In the genomic region with DNA sequence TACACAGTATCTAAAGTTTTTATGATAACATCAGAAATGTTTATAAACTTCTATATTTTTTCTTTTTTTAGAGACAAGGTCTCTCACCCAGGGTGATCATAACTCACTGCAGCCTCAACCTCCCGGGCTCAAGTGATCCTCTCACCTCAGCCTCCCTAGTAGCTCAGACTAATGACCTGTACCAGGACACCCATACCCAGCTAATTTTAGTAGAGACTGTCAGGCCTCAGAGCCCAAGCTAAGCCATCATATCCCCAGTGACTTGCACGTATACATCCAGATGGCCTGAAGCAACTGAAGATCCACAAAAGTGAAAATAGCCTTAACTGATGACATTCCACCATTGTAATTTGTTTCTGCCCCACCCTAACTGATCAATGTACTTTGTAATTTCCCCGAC, we compare ENCODE assay signal across 7 cellular contexts. TPM values are rescaled to one million over a fixed set of nuclear protein-coding genes. Genes with fewer than 3 reads are reported as not detected.
DNase-seq lines count a peak whose midpoint lies in the region; ATAC-seq and TF ChIP-seq lines count a peak whose summit lies in the region.
"Not testable (repeated sequence)": the region's sequence is repeated elsewhere in the genome, so short reads cannot be mapped to it uniquely, and the experiment has no call there.

No MANE protein-coding gene starts in this region.

- H3K36me3 ChIP-seq in Caco-2 (ENCODE audit: control insufficient read depth, insufficient read depth, low read length): not testable (repeated sequence)

- not testable (repeated sequence) for H3K9me3 ChIP-seq in Caco-2

- POLR2A ChIA-PET in Caco-2 (lab: Charles Lee); T-cell (lab: Charles Lee): not testable (repeated sequence)
- POLR2A ChIA-PET in activated CD8-positive, alpha-beta T cell treated with anti-CD3 and anti-CD28 coated beads, Interleukin-2, amount 10 ng/mL, durations not matched to agents 7 days and 5 days (lab: Charles Lee): interaction anchor here (1.3 kb wide), 1 partner anchor 9 kb away, joined by 5 read pairs; no protein-coding TSS in a partner anchor

- peaks cover 21% of the 10 kb centered on the region for H3K36me3 Mint-ChIP-seq in Caco-2 (ENCODE audit: insufficient read depth, unreplicated experiment)
- not testable (repeated sequence) for H3K36me3 Mint-ChIP-seq in T-cell, immature natural killer cell
- peaks cover 18% of the 10 kb centered on the region for H3K36me3 Mint-ChIP-seq in activated CD8-positive, alpha-beta T cell treated with anti-CD3 and anti-CD28 coated beads, Interleukin-2, amount 10 ng/mL, durations not matched to agents 7 days and 5 days (ENCODE audit: low read depth)
- peaks cover 24% of the 10 kb centered on the region for H3K36me3 Mint-ChIP-seq in activated naive CD8-positive, alpha-beta T cell treated with anti-CD3 and anti-CD28 coated beads for 36 hours
- H3K36me3 Mint-ChIP-seq in natural killer cell treated with Interleukin-12 subunit alpha and Interleukin-12 subunit beta and Interleukin-15 and Interleukin-18, amount 100 ng/mL, for 72 hours: peaks cover 11% of the 10 kb centered on the region
- H3K36me3 Mint-ChIP-seq in stimulated activated naive CD8-positive, alpha-beta T cell treated with anti-CD3 and anti-CD28 coated beads, Interleukin-15, Interleukin-2, amounts not matched to agents 100 ng/mL and 50 ng/mL, for 24 hours (ENCODE audit: low read depth): peaks cover 14% of the 10 kb centered on the region

- not testable (repeated sequence) for H3K27me3 Mint-ChIP-seq in Caco-2 (ENCODE audit: insufficient read depth, unreplicated experiment); T-cell; activated CD8-positive, alpha-beta T cell treated with anti-CD3 and anti-CD28 coated beads, Interleukin-2, amount 10 ng/mL, durations not matched to agents 7 days and 5 days (ENCODE audit: low read depth); activated naive CD8-positive, alpha-beta T cell treated with anti-CD3 and anti-CD28 coated beads for 36 hours; natural killer cell treated with Interleukin-12 subunit alpha and Interleukin-12 subunit beta and Interleukin-15 and Interleukin-18, amount 100 ng/mL, for 72 hours; stimulated activated naive CD8-positive, alpha-beta T cell treated with anti-CD3 and anti-CD28 coated beads, Interleukin-15, Interleukin-2, amounts not matched to agents 100 ng/mL and 50 ng/mL, for 24 hours
- peaks cover 3 to 18% (median 11%) of the 10 kb centered on the region in 3 donors for H3K27me3 Mint-ChIP-seq in immature natural killer cell (ENCODE audit: low read depth in 3 of 3)

- H3K4me3 Mint-ChIP-seq in Caco-2 (ENCODE audit: unreplicated experiment): peak overlapping the region; percentile 91
- H3K4me3 Mint-ChIP-seq in T-cell: peak overlapping the region; percentile 69 to 100 (median 95)
- peak overlapping the region; percentile 91 for H3K4me3 Mint-ChIP-seq in activated CD8-positive, alpha-beta T cell treated with anti-CD3 and anti-CD28 coated beads, Interleukin-2, amount 10 ng/mL, durations not matched to agents 7 days and 5 days
- H3K4me3 Mint-ChIP-seq in activated naive CD8-positive, alpha-beta T cell treated with anti-CD3 and anti-CD28 coated beads for 36 hours: peak overlapping the region; percentile 100
- peak overlapping the region in 4 of 5 donors; percentile 3 to 99 (median 96) for H3K4me3 Mint-ChIP-seq in immature natural killer cell
- peak overlapping the region; percentile 100 for H3K4me3 Mint-ChIP-seq in natural killer cell treated with Interleukin-12 subunit alpha and Interleukin-12 subunit beta and Interleukin-15 and Interleukin-18, amount 100 ng/mL, for 72 hours
- peak overlapping the region; percentile 96 for H3K4me3 Mint-ChIP-seq in stimulated activated naive CD8-positive, alpha-beta T cell treated with anti-CD3 and anti-CD28 coated beads, Interleukin-15, Interleukin-2, amounts not matched to agents 100 ng/mL and 50 ng/mL, for 24 hours

- ATAC-seq in T-cell (replicated peaks in 1 of 4); activated CD8-positive, alpha-beta T cell treated with anti-CD3 and anti-CD28 coated beads, Interleukin-2, amount 10 ng/mL, durations not matched to agents 7 days and 5 days; natural killer cell treated with Interleukin-12 subunit alpha and Interleukin-12 subunit beta and Interleukin-15 and Interleukin-18, amount 100 ng/mL, for 72 hours: not testable (repeated sequence)

- not testable (repeated sequence) for TF ChIP-seq CTCF in Caco-2 (IDR thresholded peaks at IDR 0.05; ENCODE audit: insufficient read depth in 1 of 2, low read depth in 1 of 2, low read length in 1 of 2, severe bottlenecking in 1 of 2, unreplicated experiment in 1 of 2)

- H3K4me1 Mint-ChIP-seq in Caco-2 (ENCODE audit: low read depth, unreplicated experiment): not testable (repeated sequence)
- H3K4me1 Mint-ChIP-seq in T-cell (peaks cover 31 to 48% (median 43%) of the 10 kb centered on the region in 3 donors), immature natural killer cell (peaks cover 39 to 41% of the 10 kb centered on the region in 2 donors)
- H3K4me1 Mint-ChIP-seq in activated CD8-positive, alpha-beta T cell treated with anti-CD3 and anti-CD28 coated beads, Interleukin-2, amount 10 ng/mL, durations not matched to agents 7 days and 5 days (ENCODE audit: low read depth): peaks cover 38% of the 10 kb centered on the region
- peaks cover 18% of the 10 kb centered on the region for H3K4me1 Mint-ChIP-seq in activated naive CD8-positive, alpha-beta T cell treated with anti-CD3 and anti-CD28 coated beads for 36 hours
- H3K4me1 Mint-ChIP-seq in natural killer cell treated with Interleukin-12 subunit alpha and Interleukin-12 subunit beta and Interleukin-15 and Interleukin-18, amount 100 ng/mL, for 72 hours (ENCODE audit: low read depth in 2 of 2): peaks cover 27 to 29% of the 10 kb centered on the region in 2 donors
- H3K4me1 Mint-ChIP-seq in stimulated activated naive CD8-positive, alpha-beta T cell treated with anti-CD3 and anti-CD28 coated beads, Interleukin-15, Interleukin-2, amounts not matched to agents 100 ng/mL and 50 ng/mL, for 24 hours (ENCODE audit: low read depth): peaks cover 41% of the 10 kb centered on the region

- CTCF ChIA-PET in Caco-2 (lab: Charles Lee): not testable (repeated sequence)
- CTCF ChIA-PET in T-cell (lab: Charles Lee): interaction anchor here in 1 of 2 donors (4.1 kb wide), 1 partner anchor 17 kb away, joined by 9 read pairs; no protein-coding TSS in a partner anchor
- CTCF ChIA-PET in activated CD8-positive, alpha-beta T cell treated with anti-CD3 and anti-CD28 coated beads, Interleukin-2, amount 10 ng/mL, durations not matched to agents 7 days and 5 days (lab: Charles Lee): interaction anchor here (1.6 to 1.8 kb wide), 2 partner anchors 45 to 110 kb away, joined by 6 to 7 read pairs; no protein-coding TSS in a partner anchor

- H3K27me3 ChIP-seq in Caco-2 (replicated peaks; ENCODE audit: control insufficient read depth, insufficient read depth, low read length): not testable (repeated sequence)

- intact Hi-C loops in Caco-2 (cut with micrococcal nuclease; ENCODE audit: unreplicated experiment): not testable (repeated sequence)

- not testable (repeated sequence) for H3K9me3 Mint-ChIP-seq in Caco-2 (ENCODE audit: unreplicated experiment); T-cell; activated CD8-positive, alpha-beta T cell treated with anti-CD3 and anti-CD28 coated beads, Interleukin-2, amount 10 ng/mL, durations not matched to agents 7 days and 5 days (ENCODE audit: insufficient read depth); activated naive CD8-positive, alpha-beta T cell treated with anti-CD3 and anti-CD28 coated beads for 36 hours; immature natural killer cell; natural killer cell treated with Interleukin-12 subunit alpha and Interleukin-12 subunit beta and Interleukin-15 and Interleukin-18, amount 100 ng/mL, for 72 hours; stimulated activated naive CD8-positive, alpha-beta T cell treated with anti-CD3 and anti-CD28 coated beads, Interleukin-15, Interleukin-2, amounts not matched to agents 100 ng/mL and 50 ng/mL, for 24 hours

- H3K4me3 ChIP-seq in Caco-2 (ENCODE audit: low read depth, low read length): not testable (repeated sequence)

- H3K27ac Mint-ChIP-seq in Caco-2 (ENCODE audit: unreplicated experiment): peak overlapping the region; percentile 99
- peak overlapping the region in 1 of 2 donors; percentile 98 for H3K27ac Mint-ChIP-seq in T-cell
- H3K27ac Mint-ChIP-seq in activated CD8-positive, alpha-beta T cell treated with anti-CD3 and anti-CD28 coated beads, Interleukin-2, amount 10 ng/mL, durations not matched to agents 7 days and 5 days: peak overlapping the region; percentile 4
- H3K27ac Mint-ChIP-seq in activated naive CD8-positive, alpha-beta T cell treated with anti-CD3 and anti-CD28 coated beads for 36 hours; stimulated activated naive CD8-positive, alpha-beta T cell treated with anti-CD3 and anti-CD28 coated beads, Interleukin-15, Interleukin-2, amounts not matched to agents 100 ng/mL and 50 ng/mL, for 24 hours: not testable (repeated sequence)
- peak overlapping the region in 3 of 6 donors; percentile 3 to 99 (median 62) for H3K27ac Mint-ChIP-seq in immature natural killer cell
- H3K27ac Mint-ChIP-seq in natural killer cell treated with Interleukin-12 subunit alpha and Interleukin-12 subunit beta and Interleukin-15 and Interleukin-18, amount 100 ng/mL, for 72 hours: peak overlapping the region in 1 of 2 donors; percentile 99

- not testable (repeated sequence) for BruUV-seq in Caco-2 (replicated peaks; lab: Mats Ljungman, UMichigan)

- H3K4me1 ChIP-seq in Caco-2: peaks cover 14% of the 10 kb centered on the region

- not testable (repeated sequence) for DNase-seq in Caco-2; T-cell; activated CD8-positive, alpha-beta T cell treated with anti-CD3 and anti-CD28 coated beads, Interleukin-2, amount 10 ng/mL, durations not matched to agents 7 days and 5 days; activated naive CD8-positive, alpha-beta T cell treated with anti-CD3 and anti-CD28 coated beads for 36 hours; immature natural killer cell
- DNase-seq in natural killer cell treated with Interleukin-12 subunit alpha and Interleukin-12 subunit beta and Interleukin-15 and Interleukin-18, amount 100 ng/mL, for 72 hours (ENCODE audit: low spot score): peak; percentile 38

RNA-seq across cellular contexts. Expression of gene WDR33, which starts 1.5 kb away (rescaled TPM):
- total RNA-seq in Caco-2 (2022) (74.9 and 77.5 TPM in 2 replicates), T-cell (10 to 100 TPM; 54.5 to 79.8 (median 76.2) TPM)
- 10 to 100 TPM; 64.3 to 68.3 TPM for total RNA-seq in activated CD8-positive, alpha-beta T cell treated with anti-CD3 and anti-CD28 coated beads, Interleukin-2, amount 10 ng/mL, durations not matched to agents 7 days and 5 days
- total RNA-seq in activated naive CD8-positive, alpha-beta T cell treated with anti-CD3 and anti-CD28 coated beads for 36 hours: 10 to 100 TPM; 76.5 to 82.5 TPM
- polyA plus RNA-seq in immature natural killer cell: 10 to 100 TPM; 18.6 to 49.8 (median 22.6) TPM
- 10 to 100 TPM; 70.6 to 85.3 TPM for total RNA-seq in natural killer cell treated with Interleukin-12 subunit alpha and Interleukin-12 subunit beta and Interleukin-15 and Interleukin-18, amount 100 ng/mL, for 72 hours

RNA-seq across cellular contexts. Expression of gene POLR2D, which starts 45.5 kb away (rescaled TPM):
- total RNA-seq in Caco-2 (2022) (61.9 and 65.0 TPM in 2 replicates), T-cell (10 to 100 TPM; 22.3 to 28.9 (median 27.4) TPM)
- total RNA-seq in activated CD8-positive, alpha-beta T cell treated with anti-CD3 and anti-CD28 coated beads, Interleukin-2, amount 10 ng/mL, durations not matched to agents 7 days and 5 days: 10 to 100 TPM; 51.1 to 52.5 TPM
- 10 to 100 TPM; 91.8 to 97.2 TPM for total RNA-seq in activated naive CD8-positive, alpha-beta T cell treated with anti-CD3 and anti-CD28 coated beads for 36 hours
- 10 to 100 TPM; 35.8 to 41.3 (median 35.9) TPM for polyA plus RNA-seq in immature natural killer cell
- 10 to 100 TPM; 54.7 to 71.9 TPM for total RNA-seq in natural killer cell treated with Interleukin-12 subunit alpha and Interleukin-12 subunit beta and Interleukin-15 and Interleukin-18, amount 100 ng/mL, for 72 hours
